ENCODE assay signal across 28 cellular contexts in genomic region chr20:20198011-20198410, GRCh38.
"Had no signal": no experiment of that assay in that cellular context is flagged by ENCODE, and none has a peak within 500 bp of the region (broad histone marks: within the 10 kb centered on the region; RNA-seq: fewer than 3 reads in every experiment).

No MANE protein-coding gene starts in this region.

- H3K27ac ChIP-seq: KMS-11, SJCRH30, SK-N-MC, WERI-Rb-1 had no signal

- H3K36me3 ChIP-seq: SJCRH30, WERI-Rb-1 had no signal

- H3K4me1 ChIP-seq: SJCRH30 had no signal

- H3K27ac Mint-ChIP-seq: activated CD4-positive, alpha-beta memory T cell treated with anti-CD3 and anti-CD28 coated beads, Interleukin-2, amount 10 ng/mL, durations not matched to agents 7 days and 5 days; activated CD8-positive, alpha-beta memory T cell treated with anti-CD3 and anti-CD28 coated beads, Interleukin-2, amount 10 ng/mL, durations not matched to agents 7 days and 5 days; activated naive CD4-positive, alpha-beta T cell treated with anti-CD3 and anti-CD28 coated beads, Interleukin-2, amount 10 ng/mL, durations not matched to agents 7 days and 5 days; activated naive CD8-positive, alpha-beta T cell; activated naive CD8-positive, alpha-beta T cell treated with anti-CD3 and anti-CD28 coated beads, Interleukin-2, amount 50 U/mL, for 24 hours had no signal

- H3K9me3 Mint-ChIP-seq: activated CD4-positive, alpha-beta memory T cell treated with anti-CD3 and anti-CD28 coated beads, Interleukin-2, amount 10 ng/mL, durations not matched to agents 7 days and 5 days; activated naive CD4-positive, alpha-beta T cell treated with anti-CD3 and anti-CD28 coated beads, Interleukin-2, amount 10 ng/mL, durations not matched to agents 7 days and 5 days; activated naive CD8-positive, alpha-beta T cell treated with anti-CD3 and anti-CD28 coated beads, Interleukin-2, amount 50 U/mL, for 24 hours had no signal

- H3K4me1 Mint-ChIP-seq: activated CD4-positive, alpha-beta memory T cell treated with anti-CD3 and anti-CD28 coated beads, Interleukin-2, amount 10 ng/mL, durations not matched to agents 7 days and 5 days; activated CD8-positive, alpha-beta memory T cell treated with anti-CD3 and anti-CD28 coated beads, Interleukin-2, amount 10 ng/mL, durations not matched to agents 7 days and 5 days; activated naive CD4-positive, alpha-beta T cell treated with anti-CD3 and anti-CD28 coated beads, Interleukin-2, amount 10 ng/mL, durations not matched to agents 7 days and 5 days; activated naive CD8-positive, alpha-beta T cell treated with anti-CD3 and anti-CD28 coated beads, Interleukin-2, amount 50 U/mL, for 24 hours had no signal

- H3K4me3 Mint-ChIP-seq: activated CD4-positive, alpha-beta memory T cell treated with anti-CD3 and anti-CD28 coated beads, Interleukin-2, amount 10 ng/mL, durations not matched to agents 7 days and 5 days; activated CD8-positive, alpha-beta memory T cell treated with anti-CD3 and anti-CD28 coated beads, Interleukin-2, amount 10 ng/mL, durations not matched to agents 7 days and 5 days; activated naive CD4-positive, alpha-beta T cell treated with anti-CD3 and anti-CD28 coated beads, Interleukin-2, amount 10 ng/mL, durations not matched to agents 7 days and 5 days; activated naive CD8-positive, alpha-beta T cell; activated naive CD8-positive, alpha-beta T cell treated with anti-CD3 and anti-CD28 coated beads, Interleukin-2, amount 50 U/mL, for 24 hours; brain had no signal

- DNase-seq: activated CD4-positive, alpha-beta memory T cell treated with anti-CD3 and anti-CD28 coated beads, Interleukin-2, amount 10 ng/mL, durations not matched to agents 7 days and 5 days; activated CD4-positive, alpha-beta T cell treated with anti-CD3 and anti-CD28 coated beads for 1 hour; activated CD4-positive, alpha-beta T cell treated with anti-CD3 and anti-CD28 coated beads for 48 hours; activated CD4-positive, CD25-positive, alpha-beta regulatory T cell; activated CD8-positive, alpha-beta memory T cell treated with anti-CD3 and anti-CD28 coated beads for 24 hours; activated CD8-positive, alpha-beta memory T cell treated with anti-CD3 and anti-CD28 coated beads, Interleukin-2, amount 10 ng/mL, durations not matched to agents 7 days and 5 days; activated CD8-positive, alpha-beta memory T cell treated with anti-CD3 and anti-CD28 coated beads, Interleukin-2, amount 50 U/mL, for 48 hours; activated effector memory CD4-positive, alpha-beta T cell treated with Interleukin-2 at 50 U/mL for 16 hours; activated naive CD4-positive, alpha-beta T cell treated with anti-CD3 and anti-CD28 coated beads, Interleukin-2, amount 10 ng/mL, durations not matched to agents 7 days and 5 days; activated naive CD8-positive, alpha-beta T cell treated with anti-CD3 and anti-CD28 coated beads, Interleukin-2, amount 50 U/mL, for 24 hours; activated T-cell treated with anti-CD3 and anti-CD28 coated beads, Interleukin-2, amount 50 U/mL, for 48 hours; anterior cingulate cortex; caudate nucleus; cerebellar nuclear complex; NCI-H1105 treated with DMSO at 0.1 percent for 48 hours; NCI-H1436; NCI-H2029; NCI-H2107; NCI-H524; SHP77; SJCRH30; T1000; WERI-Rb-1 had no signal

- H3K9me3 ChIP-seq: SJCRH30 had no signal

- H3K4me3 ChIP-seq: SJCRH30, SK-N-MC had no signal

- H3K36me3 Mint-ChIP-seq: activated CD8-positive, alpha-beta memory T cell treated with anti-CD3 and anti-CD28 coated beads, Interleukin-2, amount 10 ng/mL, durations not matched to agents 7 days and 5 days; activated naive CD4-positive, alpha-beta T cell treated with anti-CD3 and anti-CD28 coated beads, Interleukin-2, amount 10 ng/mL, durations not matched to agents 7 days and 5 days; activated naive CD8-positive, alpha-beta T cell; brain had no signal

- H3K27me3 ChIP-seq: SJCRH30 had no signal

- ATAC-seq: activated CD8-positive, alpha-beta memory T cell treated with anti-CD3 and anti-CD28 coated beads, Interleukin-2, amount 10 ng/mL, durations not matched to agents 7 days and 5 days; activated naive CD8-positive, alpha-beta T cell treated with anti-CD3 and anti-CD28 coated beads, Interleukin-2, amount 50 U/mL, for 24 hours; Panc1 had no signal

- H3K27me3 Mint-ChIP-seq: activated CD8-positive, alpha-beta memory T cell treated with anti-CD3 and anti-CD28 coated beads, Interleukin-2, amount 10 ng/mL, durations not matched to agents 7 days and 5 days; activated naive CD4-positive, alpha-beta T cell treated with anti-CD3 and anti-CD28 coated beads, Interleukin-2, amount 10 ng/mL, durations not matched to agents 7 days and 5 days had no signal
